In genomic region chr20:57394087-57395082, GRCh38 we compare ENCODE assay signal across 8 cellular contexts. TPM values are rescaled to one million over a fixed set of nuclear protein-coding genes. Genes with fewer than 3 reads are reported as not detected.
DNase-seq lines count a peak whose midpoint lies in the region; ATAC-seq lines count a peak whose summit lies in the region.

No MANE protein-coding gene starts in this region.

- peaks cover 38% of the 10 kb centered on the region for H3K4me1 ChIP-seq in HUES64 (ENCODE audit: insufficient read depth, low read length)
- H3K4me1 ChIP-seq in right cardiac atrium (ENCODE audit: control insufficient read depth, insufficient read depth, low read length), result peaks cover 17% of the 10 kb centered on the region

- peak overlapping the region; percentile 4; the same call in 1 of the 2 replicates for H3K27ac ChIP-seq in HUES64 (ENCODE audit: low read depth, low read length)
- H3K27ac ChIP-seq in right cardiac atrium (ENCODE audit: low read length), result peak overlapping the region; percentile 85

- H3K9me3 Mint-ChIP-seq in activated T-cell treated with anti-CD3 and anti-CD28 coated beads, Interleukin-2, amount 50 U/mL, for 72 hours, result no peaks in the 10 kb centered on the region
- no peaks in the 10 kb centered on the region for H3K9me3 Mint-ChIP-seq in stimulated activated memory B cell treated with anti-CD40 and anti-IgM and Interleukin-4, amounts not matched to agents 10 μg/mL and 1 μg/mL and 100 μg/mL, for 72 hours

- peak overlapping the region; percentile 20; the same call in 1 of the 2 replicates for H3K9ac ChIP-seq in HUES64 (ENCODE audit: low read depth, low read length)

- H3K36me3 ChIP-seq in HUES64 (ENCODE audit: insufficient read depth, low read length), result peaks cover 54% of the 10 kb centered on the region

- H3K36me3 Mint-ChIP-seq in activated T-cell treated with anti-CD3 and anti-CD28 coated beads, Interleukin-2, amount 50 U/mL, for 72 hours (ENCODE audit: insufficient read depth in 2 of 2), result peaks cover 13 to 21% of the 10 kb centered on the region in 2 donors
- peaks cover 64% of the 10 kb centered on the region for H3K36me3 Mint-ChIP-seq in stimulated activated memory B cell treated with anti-CD40 and anti-IgM and Interleukin-4, amounts not matched to agents 10 μg/mL and 1 μg/mL and 100 μg/mL, for 72 hours

- no peak for ATAC-seq in activated T-cell treated with anti-CD3 and anti-CD28 coated beads, Interleukin-2, amount 50 U/mL, for 72 hours (replicated peaks in 1 of 2)
- ATAC-seq in right cardiac atrium (no peak), HG03097 (IDR thresholded peaks at IDR 0.05; ENCODE audit: low FRiP score, unreplicated experiment) (no peak)
- ATAC-seq in stimulated activated memory B cell treated with anti-CD40 and anti-IgM and Interleukin-4, amounts not matched to agents 10 μg/mL and 1 μg/mL and 100 μg/mL, for 72 hours, result no peak

- WGBS in HUES64, result 92% methylated on average over 27 of the region's 27 CpGs
- 63% methylated on average over 27 of the region's 27 CpGs for WGBS in right cardiac atrium

- H3K9me3 ChIP-seq in HUES64 (ENCODE audit: insufficient read depth, low read depth, low read length), result no peaks in the 10 kb centered on the region
- H3K9me3 ChIP-seq in right cardiac atrium (ENCODE audit: control insufficient read depth, low read length), result no peaks in the 10 kb centered on the region

- H3K4me3 ChIP-seq in HUES64 (ENCODE audit: low read length), result no peak overlapping the region
- H3K4me3 ChIP-seq in right cardiac atrium (ENCODE audit: low read length), result peak overlapping the region; percentile 7

- no peak for DNase-seq in activated T-cell treated with anti-CD3 and anti-CD28 coated beads, Interleukin-2, amount 50 U/mL, for 72 hours
- peak in 2 of 3 donors; percentile 54 to 64 for DNase-seq in right cardiac atrium
- no peak for DNase-seq in NCI-H187 (lab: John Stamatoyannopoulos, UW)
- DNase-seq in NCI-H774 (lab: John Stamatoyannopoulos, UW), result no peak
- DNase-seq in NCI-H524 (lab: John Stamatoyannopoulos, UW), result no peak

- no peaks in the 10 kb centered on the region for H3K27me3 Mint-ChIP-seq in activated T-cell treated with anti-CD3 and anti-CD28 coated beads, Interleukin-2, amount 50 U/mL, for 72 hours (ENCODE audit: low read depth)
- H3K27me3 Mint-ChIP-seq in stimulated activated memory B cell treated with anti-CD40 and anti-IgM and Interleukin-4, amounts not matched to agents 10 μg/mL and 1 μg/mL and 100 μg/mL, for 72 hours, result no peaks in the 10 kb centered on the region

- no peak overlapping the region for H3K27ac Mint-ChIP-seq in activated T-cell treated with anti-CD3 and anti-CD28 coated beads, Interleukin-2, amount 50 U/mL, for 72 hours
- H3K27ac Mint-ChIP-seq in stimulated activated memory B cell treated with anti-CD40 and anti-IgM and Interleukin-4, amounts not matched to agents 10 μg/mL and 1 μg/mL and 100 μg/mL, for 72 hours, result peak overlapping the region; percentile 84

- peaks cover 76% of the 10 kb centered on the region for H3K4me1 Mint-ChIP-seq in activated T-cell treated with anti-CD3 and anti-CD28 coated beads, Interleukin-2, amount 50 U/mL, for 72 hours (ENCODE audit: low read depth)
- H3K4me1 Mint-ChIP-seq in stimulated activated memory B cell treated with anti-CD40 and anti-IgM and Interleukin-4, amounts not matched to agents 10 μg/mL and 1 μg/mL and 100 μg/mL, for 72 hours, result peaks cover 78% of the 10 kb centered on the region

- peaks cover 12% of the 10 kb centered on the region for H3K27me3 ChIP-seq in HUES64 (ENCODE audit: insufficient read depth, low read length)
- H3K27me3 ChIP-seq in right cardiac atrium (ENCODE audit: control insufficient read depth, insufficient read depth), result no peaks in the 10 kb centered on the region

- peak overlapping the region; percentile 96 to 97 for H3K4me3 Mint-ChIP-seq in activated T-cell treated with anti-CD3 and anti-CD28 coated beads, Interleukin-2, amount 50 U/mL, for 72 hours
- H3K4me3 Mint-ChIP-seq in stimulated activated memory B cell treated with anti-CD40 and anti-IgM and Interleukin-4, amounts not matched to agents 10 μg/mL and 1 μg/mL and 100 μg/mL, for 72 hours, result peak overlapping the region; percentile 96

- intact Hi-C loops in right cardiac atrium (cut with DNase I), result no loop called here

RNA-seq across cellular contexts. Expression of gene RBM38, which starts 3.2 kb away (rescaled TPM):
- 64.6 TPM for polyA plus RNA-seq in HUES64 (2013, experiment 1 of 2)
- polyA plus RNA-seq in HUES64 (2013, experiment 2 of 2), result 63.0 TPM
- total RNA-seq in activated T-cell treated with anti-CD3 and anti-CD28 coated beads, Interleukin-2, amount 50 U/mL, for 72 hours, result 10 to 100 TPM; 61.4 to 79.8 TPM
- total RNA-seq in right cardiac atrium, result 100 to 1,000 TPM in 1 of 4 donors, 10 to 100 TPM in 3; 82.6 to 143 (median 94.4) TPM
- polyA plus RNA-seq in right cardiac atrium, result 182 TPM

RNA-seq across cellular contexts. Expression of gene RAE1, which starts 43.3 kb away (rescaled TPM):
- 41.0 TPM for polyA plus RNA-seq in HUES64 (2013, experiment 1 of 2)
- 40.0 TPM for polyA plus RNA-seq in HUES64 (2013, experiment 2 of 2)
- total RNA-seq in activated T-cell treated with anti-CD3 and anti-CD28 coated beads, Interleukin-2, amount 50 U/mL, for 72 hours, result 10 to 100 TPM; 47.6 to 54.2 TPM
- total RNA-seq in right cardiac atrium, result 10 to 100 TPM; 14.1 to 15.6 (median 14.8) TPM
- 9.4 TPM for polyA plus RNA-seq in right cardiac atrium

Comparison
In these comparisons a context has a peak if more than half of its experiments do, and no peak if none do; other contexts are left out.
1. DNase-seq: peak in right cardiac atrium (2 of 3); none in activated T-cell treated with anti-CD3 and anti-CD28 coated beads, Interleukin-2, amount 50 U/mL, for 72 hours (0 of 2), NCI-H187 (0 of 2), NCI-H774 (single experiment) and NCI-H524 (0 of 2).